In the genomic region with DNA sequence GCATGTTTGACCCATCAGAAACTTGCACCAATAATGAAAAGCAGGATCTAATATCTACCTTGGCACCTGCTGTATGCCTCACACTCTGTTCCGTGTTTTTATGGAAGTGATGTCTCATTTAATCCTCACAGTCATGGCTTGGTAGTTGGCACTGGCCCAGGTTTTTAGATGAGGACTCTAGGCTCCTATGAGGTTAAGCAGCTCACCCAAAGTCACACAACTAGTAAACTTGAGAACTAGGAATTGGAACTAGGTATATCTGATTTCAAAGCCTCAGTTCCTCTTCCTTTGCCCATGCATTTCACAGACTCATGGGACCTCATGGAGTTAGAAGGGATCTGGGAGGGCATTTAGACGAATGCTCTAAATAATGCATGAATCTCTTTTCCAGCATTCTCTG, we compare ENCODE assay signal across 7 cellular contexts. TPM values are rescaled to one million over a fixed set of nuclear protein-coding genes. Genes with fewer than 3 reads are reported as not detected.
A peak's percentile ranks its signal among the peaks of the same experiment; 100 is the strongest.
DNase-seq lines count a peak whose midpoint lies in the region; ATAC-seq and TF ChIP-seq lines count a peak whose summit lies in the region.

No MANE protein-coding gene starts in this region.

- no peak overlapping the region for H3K4me3 ChIP-seq in HCT116 (replicated peaks in 1 of 2; ENCODE audit: low read depth in 1 of 2, low read length in 2 of 2)
- no peak overlapping the region for H3K4me3 ChIP-seq in coronary artery
- no peak overlapping the region for H3K4me3 ChIP-seq in sigmoid colon

- POLR2A ChIA-PET in HCT116 (lab: Charles Lee), result interaction anchor here (0.7 to 2.0 kb wide), 3 partner anchors 100 to 111 kb away, joined by 3 to 6 read pairs (median 3); no protein-coding TSS in a partner anchor
- POLR2A ChIA-PET in HEK293T (lab: Yijun Ruan, JAX), result interaction anchor here (0.6 to 3.5 kb wide), 8 partner anchors 9 to 224 kb away, joined by 3 to 43 read pairs (median 5); partner anchors contain the start of gene IRF2BP2

- H3K9me3 ChIP-seq in HCT116 (ENCODE audit: control insufficient read depth in 1 of 2, insufficient read depth in 1 of 2, low read depth in 1 of 2, low read length in 2 of 2) (no peaks in the 10 kb centered on the region), sigmoid colon (no peaks in the 10 kb centered on the region)

- no peaks in the 10 kb centered on the region for H4K20me1 ChIP-seq in HCT116 (ENCODE audit: insufficient read depth)

- TF ChIP-seq POLR2A in HCT116 (IDR thresholded peaks at IDR 0.05; ENCODE audit: borderline replicate concordance, extremely low read depth, insufficient read depth, insufficient read length) (no peak), sigmoid colon (IDR thresholded peaks at IDR 0.05) (no peak)

- no peaks in the 10 kb centered on the region for H3K79me2 ChIP-seq in HCT116 (ENCODE audit: insufficient read depth, low read length)

- no peak for TF ChIP-seq RAD21 in HCT116 (IDR thresholded peaks at IDR 0.05; ENCODE audit: low read depth)

- H3K36me3 ChIP-seq in HCT116 (ENCODE audit: control insufficient read depth in 1 of 2, insufficient read depth in 2 of 2, low read length in 2 of 2) (no peaks in the 10 kb centered on the region), sigmoid colon (no peaks in the 10 kb centered on the region)

- H3K27me3 ChIP-seq in HCT116 (ENCODE audit: insufficient read depth, low read length) (no peaks in the 10 kb centered on the region), sigmoid colon (no peaks in the 10 kb centered on the region)

- no TSS peak for BruUV-seq in HCT116 (replicated peaks; lab: Mats Ljungman, UMichigan)

- 44 to 55% methylated on average over 2 of the region's 2 CpGs for WGBS in sigmoid colon, 2 donors

- no peaks in the 10 kb centered on the region for H3K9me2 ChIP-seq in HCT116 (ENCODE audit: insufficient read depth)

- TF ChIP-seq CTCF in HCT116 (IDR thresholded peaks at IDR 0.05 in 2 of 3, conservative IDR thresholded peaks at IDR 0.05 in 1 of 3; ENCODE audit: borderline replicate concordance in 1 of 3, insufficient read depth in 1 of 3, low read depth in 2 of 3, low read length in 2 of 3) (no peak), coronary artery (IDR thresholded peaks at IDR 0.05) (no peak), sigmoid colon (IDR thresholded peaks at IDR 0.05) (no peak)

- TF ChIP-seq EP300 in sigmoid colon (IDR thresholded peaks at IDR 0.05), result no peak

- DNase-seq in HCT116 (ENCODE audit: low read depth, low spot score), result no peak
- peak; percentile 43 for DNase-seq in NCI-H446 treated with DMSO at 0.1 percent for 48 hours (lab: John Stamatoyannopoulos, UW)
- no peak for DNase-seq in coronary artery (ENCODE audit: low spot score)
- peak; percentile 78 for DNase-seq in sigmoid colon
- no peak for DNase-seq in HEK293T (ENCODE audit: extremely low spot score)

- H3K27ac ChIP-seq in HCT116 (ENCODE audit: low read depth, low read length), result no peak overlapping the region
- peak overlapping the region; percentile 80 to 95 for H3K27ac ChIP-seq in coronary artery
- H3K27ac ChIP-seq in sigmoid colon, result peak overlapping the region; percentile 80 to 89 (median 82)

- intact Hi-C loops in HCT116 (cut with micrococcal nuclease) (no loop called here), sigmoid colon (cut with DNase I) (loop anchor here (5.0 kb wide), 1 partner anchor 87 kb away; no protein-coding TSS in a partner anchor)

- H3K9ac ChIP-seq in HCT116 (ENCODE audit: low read length), result no peak overlapping the region

- no peak for ATAC-seq in HCT116
- no peak for ATAC-seq in HG02642 (IDR thresholded peaks at IDR 0.05; ENCODE audit: poor library complexity, unreplicated experiment)
- no peak for ATAC-seq in HG02884 (IDR thresholded peaks at IDR 0.05; ENCODE audit: unreplicated experiment)

- RAD21 ChIA-PET in HCT116 (lab: Charles Lee; ENCODE audit: low non-redundant PET in 1 of 2, low total read pairs in 2 of 2, uncharacterized antibody in 2 of 2, unreplicated experiment in 2 of 2), result interaction anchor here in 1 of 2 experiments (1.5 kb wide), 1 partner anchor 584 kb away, joined by 8 read pairs; no protein-coding TSS in a partner anchor

- H2AFZ ChIP-seq in HCT116 (ENCODE audit: low read depth, low read length, poor library complexity, severe bottlenecking), result peak overlapping the region; percentile 96

- CTCF ChIA-PET in HCT116 (lab: Charles Lee), result interaction anchor here (2.1 to 3.6 kb wide), 2 partner anchors 579 to 583 kb away, joined by 9 to 42 read pairs; no protein-coding TSS in a partner anchor
- CTCF ChIA-PET in HEK293T (lab: Yijun Ruan, JAX), result interaction anchor here (0.6 to 3.1 kb wide), 13 partner anchors 9 to 592 kb away, joined by 3 to 23 read pairs (median 7); no protein-coding TSS in a partner anchor

- H3K4me2 ChIP-seq in HCT116 (ENCODE audit: low read length), result peak overlapping the region; percentile 59; the same call in 1 of the 2 replicates

- H3K4me1 ChIP-seq in HCT116 (ENCODE audit: control insufficient read depth in 1 of 2, insufficient read depth in 2 of 2, low read length in 2 of 2) (peaks cover 13 to 38% of the 10 kb centered on the region in 2 experiments), sigmoid colon (peaks cover 0 to 33% (median 27%) of the 10 kb centered on the region in 4 donors)

TF ChIP-seq in HCT116, 20 proteins besides CTCF, POLR2A, EP300 and RAD21 (continues in another document):
- TF ChIP-seq YY1 (IDR thresholded peaks at IDR 0.05; ENCODE audit: extremely low read depth, insufficient replicate concordance, low read depth, low read length), result no peak
- no peak for TF ChIP-seq FOSL1 (IDR thresholded peaks at IDR 0.05; ENCODE audit: low read depth)
- no peak for TF ChIP-seq POLR2AphosphoS5 (IDR thresholded peaks at IDR 0.05; ENCODE audit: low read depth, low read length)
- no peak for TF ChIP-seq SRF (IDR thresholded peaks at IDR 0.05; ENCODE audit: low read depth)
- TF ChIP-seq MAX (IDR thresholded peaks at IDR 0.05), result no peak
- TF ChIP-seq ZBTB33 (IDR thresholded peaks at IDR 0.05; ENCODE audit: extremely low read depth, insufficient replicate concordance, low read length), result no peak
- TF ChIP-seq ZNF274 (IDR thresholded peaks at IDR 0.05; ENCODE audit: low read depth, low read length), result no peak

TF ChIP-seq in HEK293T, 16 proteins besides CTCF, POLR2A, EP300 and RAD21:
- TF ChIP-seq PKNOX1 (IDR thresholded peaks at IDR 0.05) (no peak), HDGF (IDR thresholded peaks at IDR 0.05; ENCODE audit: borderline replicate concordance) (no peak), L3MBTL2 (conservative IDR thresholded peaks at IDR 0.05) (no peak), LEF1 (IDR thresholded peaks at IDR 0.05; ENCODE audit: borderline replicate concordance) (no peak)

RNA-seq across cellular contexts. Expression of gene TARBP1, which starts 21.3 kb away (rescaled TPM):
- total RNA-seq in HCT116 (2021; ENCODE audit: unreplicated experiment) (17.2 TPM), sigmoid colon (10 to 100 TPM in 3 of 4 donors, 1 to 10 TPM in 1; 9.2 to 21.0 (median 12.3) TPM)
- 8.8 and 9.6 TPM in 2 replicates for polyA plus RNA-seq in HCT116 (2012)
- 10 to 100 TPM in 1 of 3 donors, 1 to 10 TPM in 2; 5.5 to 22.1 (median 9.0) TPM for polyA plus RNA-seq in sigmoid colon

Comparison
In these comparisons a context has a peak if more than half of its experiments do, and no peak if none do; other contexts are left out.
1. DNase-seq: peak in NCI-H446 treated with DMSO at 0.1 percent for 48 hours (single experiment) and sigmoid colon (single experiment); none in HCT116 (single experiment), coronary artery (single experiment) and HEK293T (single experiment).